8 cellular contexts compared by ENCODE assay signal in the genomic region with DNA sequence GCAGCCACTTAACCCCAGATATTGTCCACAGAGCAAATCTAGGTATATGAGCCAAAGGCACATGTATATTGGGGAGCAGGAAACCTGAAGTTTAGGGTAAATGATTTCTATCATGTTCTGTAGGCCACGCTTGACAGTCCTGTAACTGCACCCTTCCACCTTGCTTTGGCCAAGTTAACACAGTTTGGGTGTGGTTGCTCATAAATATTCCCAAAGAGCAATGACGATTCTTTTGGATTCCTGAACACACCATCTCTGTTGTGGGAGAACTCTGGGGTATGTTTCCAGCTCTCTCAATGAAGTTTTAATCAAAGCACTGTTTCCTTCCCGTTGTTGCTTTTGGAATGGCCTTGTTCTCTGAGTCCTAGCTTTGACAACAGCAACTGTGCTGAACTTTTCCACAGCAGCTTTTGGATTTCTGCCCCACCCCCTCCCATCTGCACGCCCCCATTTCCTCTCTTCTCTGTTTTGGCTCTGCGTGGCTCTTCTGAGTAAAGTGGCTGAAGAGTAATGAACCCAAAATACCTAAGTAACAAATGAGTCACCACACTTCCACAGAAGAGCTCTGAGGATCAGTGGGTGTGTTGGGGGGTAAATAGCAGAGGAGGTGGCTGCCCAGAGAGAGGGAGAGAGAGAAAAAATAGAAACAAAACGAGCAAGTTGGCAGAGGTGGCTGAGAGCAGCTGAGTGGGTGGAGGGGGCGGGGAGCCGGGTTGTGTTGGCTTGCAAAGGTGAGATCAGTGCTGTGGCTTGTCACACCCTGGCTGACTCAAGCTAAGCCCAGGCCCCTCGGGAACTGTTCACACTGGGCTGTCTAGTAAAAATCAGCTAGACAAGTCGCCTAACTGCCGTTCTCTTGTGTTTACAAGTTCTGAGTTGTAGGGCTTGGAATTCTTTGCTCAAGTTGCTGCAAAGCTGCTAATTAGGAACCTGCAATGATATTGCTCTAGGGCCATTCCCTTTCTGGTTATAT. TPM values are rescaled to one million over a fixed set of nuclear protein-coding genes. Genes with fewer than 3 reads are reported as not detected.
DNase-seq lines count a peak whose midpoint lies in the region; ATAC-seq and TF ChIP-seq lines count a peak whose summit lies in the region.

No MANE protein-coding gene starts in this region.

- H3K9me3 Mint-ChIP-seq in natural killer cell treated with Interleukin-12 subunit alpha and Interleukin-12 subunit beta and Interleukin-15 and Interleukin-18, amount 100 ng/mL, for 72 hours, result no peaks in the 10 kb centered on the region

- H3K27ac ChIP-seq in esophagus squamous epithelium, result peak overlapping the region; percentile 76 to 91 (median 88)

- H3K4me1 ChIP-seq in esophagus squamous epithelium, result peaks cover 22 to 63% (median 35%) of the 10 kb centered on the region in 3 donors

- H3K27ac Mint-ChIP-seq in natural killer cell treated with Interleukin-12 subunit alpha and Interleukin-12 subunit beta and Interleukin-15 and Interleukin-18, amount 100 ng/mL, for 72 hours, result peak overlapping the region; percentile 45 to 92

- no peak for TF ChIP-seq CTCF in esophagus squamous epithelium (IDR thresholded peaks at IDR 0.05)

- H3K36me3 ChIP-seq in esophagus squamous epithelium, result no peaks in the 10 kb centered on the region

- H3K4me1 Mint-ChIP-seq in natural killer cell treated with Interleukin-12 subunit alpha and Interleukin-12 subunit beta and Interleukin-15 and Interleukin-18, amount 100 ng/mL, for 72 hours (ENCODE audit: low read depth in 2 of 2), result peaks cover 46 to 59% of the 10 kb centered on the region in 2 donors

- TF ChIP-seq POLR2A in esophagus squamous epithelium (IDR thresholded peaks at IDR 0.05), result no peak

- no peaks in the 10 kb centered on the region for H3K9me3 ChIP-seq in esophagus squamous epithelium

- 11 to 13% methylated on average over 11 of the region's 11 CpGs for WGBS in esophagus squamous epithelium, 2 donors

- ATAC-seq in HG02840 (IDR thresholded peaks at IDR 0.05; ENCODE audit: low FRiP score, unreplicated experiment), result peak; percentile 74
- peak; percentile 97 to 98 for ATAC-seq in natural killer cell treated with Interleukin-12 subunit alpha and Interleukin-12 subunit beta and Interleukin-15 and Interleukin-18, amount 100 ng/mL, for 72 hours

- H3K4me3 Mint-ChIP-seq in natural killer cell treated with Interleukin-12 subunit alpha and Interleukin-12 subunit beta and Interleukin-15 and Interleukin-18, amount 100 ng/mL, for 72 hours, result peak overlapping the region; percentile 64

- intact Hi-C loops in esophagus squamous epithelium (cut with DNase I), result no loop called here

- no peaks in the 10 kb centered on the region for H3K27me3 ChIP-seq in esophagus squamous epithelium

- no peaks in the 10 kb centered on the region for H3K36me3 Mint-ChIP-seq in natural killer cell treated with Interleukin-12 subunit alpha and Interleukin-12 subunit beta and Interleukin-15 and Interleukin-18, amount 100 ng/mL, for 72 hours

- no peaks in the 10 kb centered on the region for H3K27me3 Mint-ChIP-seq in natural killer cell treated with Interleukin-12 subunit alpha and Interleukin-12 subunit beta and Interleukin-15 and Interleukin-18, amount 100 ng/mL, for 72 hours

- DNase-seq in NCI-H1092 treated with DMSO at 0.1 percent for 48 hours (lab: John Stamatoyannopoulos, UW), result peak; percentile 1
- no peak for DNase-seq in NCI-H1092 (lab: John Stamatoyannopoulos, UW)
- peak; percentile 20 for DNase-seq in NCI-H460 (ENCODE audit: extremely low read depth, low read depth)
- DNase-seq in activated T-cell treated with anti-CD3 and anti-CD28 coated beads for 24 hours (ENCODE audit: low read depth), result peak; percentile 93
- DNase-seq in esophagus squamous epithelium (lab: John Stamatoyannopoulos, UW), result peak; percentile 9
- DNase-seq in natural killer cell treated with Interleukin-12 subunit alpha and Interleukin-12 subunit beta and Interleukin-15 and Interleukin-18, amount 100 ng/mL, for 72 hours (ENCODE audit: low spot score), result peak; percentile 90
- peak; percentile 98 for DNase-seq in stimulated activated naive CD4-positive, alpha-beta T cell treated with Interleukin-2 at 50 U/mL for 16 hours (lab: John Stamatoyannopoulos, UW)

- H3K4me3 ChIP-seq in esophagus squamous epithelium, result peak overlapping the region in 3 of 4 donors; percentile 1 to 46 (median 12)

RNA-seq across cellular contexts. Expression of a gene that starts 26.9 kb away (rescaled TPM):
- total RNA-seq in NCI-H460 (2014; rRNA removed; shearing (Covaris generic)), result 13.2 and 14.1 TPM in 2 replicates
- 7.5 and 7.6 TPM in 2 replicates for polyA plus RNA-seq in NCI-H460 (2014; cell fraction: nucleus; rRNA removed)
- total RNA-seq in esophagus squamous epithelium, result 100 to 1,000 TPM in 1 of 4 donors, 10 to 100 TPM in 3; 24.3 to 111 (median 43.3) TPM
- 100 to 1,000 TPM in 1 of 2 donors, 10 to 100 TPM in 1; 97.8 to 138 TPM for total RNA-seq in natural killer cell treated with Interleukin-12 subunit alpha and Interleukin-12 subunit beta and Interleukin-15 and Interleukin-18, amount 100 ng/mL, for 72 hours
